Comparison of ENCODE assay signal across 1 cellular context in the genomic region with DNA sequence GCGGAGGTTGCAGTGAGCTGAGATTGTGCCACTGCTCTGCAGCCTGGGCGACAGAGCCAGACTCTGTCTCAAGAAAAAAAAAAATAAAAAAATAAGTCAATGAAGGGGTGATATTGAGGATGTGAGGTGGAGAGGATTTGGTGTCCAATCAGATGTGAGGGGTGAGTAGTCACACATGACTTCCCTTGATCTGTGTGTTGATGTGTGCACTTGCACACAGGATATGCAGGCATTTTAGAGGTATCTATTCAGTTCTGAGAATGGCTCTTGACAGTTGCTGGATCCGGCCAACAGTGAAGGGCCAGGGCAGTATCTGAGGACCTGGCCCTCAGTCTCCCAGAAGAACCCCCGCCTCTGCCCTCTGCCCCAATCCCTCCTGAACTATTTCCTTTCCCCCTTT.
TF ChIP-seq lines count a peak whose summit lies in the region.

No MANE protein-coding gene starts in this region.

TF ChIP-seq in H1, 55 proteins besides CTCF, POLR2A, EP300 and RAD21:
- TF ChIP-seq GABPA (IDR thresholded peaks at IDR 0.05; ENCODE audit: borderline replicate concordance, insufficient read depth, low read length) (no peak), NANOG (IDR thresholded peaks at IDR 0.05; ENCODE audit: insufficient read depth, low read depth, low read length, poor library complexity, severe bottlenecking) (no peak), EGR1 (IDR thresholded peaks at IDR 0.05; ENCODE audit: borderline replicate concordance, low read depth, low read length) (no peak), TAF7 (optimal IDR thresholded peaks at IDR 0.05; ENCODE audit: borderline replicate concordance, low read depth, low read length) (no peak), EZH2 (IDR thresholded peaks at IDR 0.05; ENCODE audit: low read depth, low read length, severe bottlenecking) (no peak), CHD2 (IDR thresholded peaks at IDR 0.05; ENCODE audit: low read length) (no peak), ZNF274 (IDR thresholded peaks at IDR 0.05; ENCODE audit: borderline replicate concordance, extremely low read depth, low read length) (no peak), FOSL1 (IDR thresholded peaks at IDR 0.05; ENCODE audit: insufficient read depth, low read depth, low read length) (no peak), KDM5A (IDR thresholded peaks at IDR 0.05; ENCODE audit: low read length) (no peak), GTF2F1 (IDR thresholded peaks at IDR 0.05; ENCODE audit: borderline replicate concordance, low read depth, low read length) (no peak), RXRA (IDR thresholded peaks at IDR 0.05; ENCODE audit: insufficient read depth, low read depth, low read length) (no peak), PHF8 (conservative IDR thresholded peaks at IDR 0.05; ENCODE audit: low read depth, low read length) (no peak), CEBPB (IDR thresholded peaks at IDR 0.05; ENCODE audit: low read depth, low read length) (no peak), SAP30 (IDR thresholded peaks at IDR 0.05; ENCODE audit: insufficient read depth, insufficient replicate concordance, low read length) (no peak), ASH2L (IDR thresholded peaks at IDR 0.05; ENCODE audit: low read length) (no peak), CREB1 (IDR thresholded peaks at IDR 0.05) (no peak), BRCA1 (IDR thresholded peaks at IDR 0.05; ENCODE audit: low read depth, low read length) (no peak), KDM4A (IDR thresholded peaks at IDR 0.05; ENCODE audit: low read depth, low read length, severe bottlenecking) (no peak)
- TF ChIP-seq, protein P1, sequence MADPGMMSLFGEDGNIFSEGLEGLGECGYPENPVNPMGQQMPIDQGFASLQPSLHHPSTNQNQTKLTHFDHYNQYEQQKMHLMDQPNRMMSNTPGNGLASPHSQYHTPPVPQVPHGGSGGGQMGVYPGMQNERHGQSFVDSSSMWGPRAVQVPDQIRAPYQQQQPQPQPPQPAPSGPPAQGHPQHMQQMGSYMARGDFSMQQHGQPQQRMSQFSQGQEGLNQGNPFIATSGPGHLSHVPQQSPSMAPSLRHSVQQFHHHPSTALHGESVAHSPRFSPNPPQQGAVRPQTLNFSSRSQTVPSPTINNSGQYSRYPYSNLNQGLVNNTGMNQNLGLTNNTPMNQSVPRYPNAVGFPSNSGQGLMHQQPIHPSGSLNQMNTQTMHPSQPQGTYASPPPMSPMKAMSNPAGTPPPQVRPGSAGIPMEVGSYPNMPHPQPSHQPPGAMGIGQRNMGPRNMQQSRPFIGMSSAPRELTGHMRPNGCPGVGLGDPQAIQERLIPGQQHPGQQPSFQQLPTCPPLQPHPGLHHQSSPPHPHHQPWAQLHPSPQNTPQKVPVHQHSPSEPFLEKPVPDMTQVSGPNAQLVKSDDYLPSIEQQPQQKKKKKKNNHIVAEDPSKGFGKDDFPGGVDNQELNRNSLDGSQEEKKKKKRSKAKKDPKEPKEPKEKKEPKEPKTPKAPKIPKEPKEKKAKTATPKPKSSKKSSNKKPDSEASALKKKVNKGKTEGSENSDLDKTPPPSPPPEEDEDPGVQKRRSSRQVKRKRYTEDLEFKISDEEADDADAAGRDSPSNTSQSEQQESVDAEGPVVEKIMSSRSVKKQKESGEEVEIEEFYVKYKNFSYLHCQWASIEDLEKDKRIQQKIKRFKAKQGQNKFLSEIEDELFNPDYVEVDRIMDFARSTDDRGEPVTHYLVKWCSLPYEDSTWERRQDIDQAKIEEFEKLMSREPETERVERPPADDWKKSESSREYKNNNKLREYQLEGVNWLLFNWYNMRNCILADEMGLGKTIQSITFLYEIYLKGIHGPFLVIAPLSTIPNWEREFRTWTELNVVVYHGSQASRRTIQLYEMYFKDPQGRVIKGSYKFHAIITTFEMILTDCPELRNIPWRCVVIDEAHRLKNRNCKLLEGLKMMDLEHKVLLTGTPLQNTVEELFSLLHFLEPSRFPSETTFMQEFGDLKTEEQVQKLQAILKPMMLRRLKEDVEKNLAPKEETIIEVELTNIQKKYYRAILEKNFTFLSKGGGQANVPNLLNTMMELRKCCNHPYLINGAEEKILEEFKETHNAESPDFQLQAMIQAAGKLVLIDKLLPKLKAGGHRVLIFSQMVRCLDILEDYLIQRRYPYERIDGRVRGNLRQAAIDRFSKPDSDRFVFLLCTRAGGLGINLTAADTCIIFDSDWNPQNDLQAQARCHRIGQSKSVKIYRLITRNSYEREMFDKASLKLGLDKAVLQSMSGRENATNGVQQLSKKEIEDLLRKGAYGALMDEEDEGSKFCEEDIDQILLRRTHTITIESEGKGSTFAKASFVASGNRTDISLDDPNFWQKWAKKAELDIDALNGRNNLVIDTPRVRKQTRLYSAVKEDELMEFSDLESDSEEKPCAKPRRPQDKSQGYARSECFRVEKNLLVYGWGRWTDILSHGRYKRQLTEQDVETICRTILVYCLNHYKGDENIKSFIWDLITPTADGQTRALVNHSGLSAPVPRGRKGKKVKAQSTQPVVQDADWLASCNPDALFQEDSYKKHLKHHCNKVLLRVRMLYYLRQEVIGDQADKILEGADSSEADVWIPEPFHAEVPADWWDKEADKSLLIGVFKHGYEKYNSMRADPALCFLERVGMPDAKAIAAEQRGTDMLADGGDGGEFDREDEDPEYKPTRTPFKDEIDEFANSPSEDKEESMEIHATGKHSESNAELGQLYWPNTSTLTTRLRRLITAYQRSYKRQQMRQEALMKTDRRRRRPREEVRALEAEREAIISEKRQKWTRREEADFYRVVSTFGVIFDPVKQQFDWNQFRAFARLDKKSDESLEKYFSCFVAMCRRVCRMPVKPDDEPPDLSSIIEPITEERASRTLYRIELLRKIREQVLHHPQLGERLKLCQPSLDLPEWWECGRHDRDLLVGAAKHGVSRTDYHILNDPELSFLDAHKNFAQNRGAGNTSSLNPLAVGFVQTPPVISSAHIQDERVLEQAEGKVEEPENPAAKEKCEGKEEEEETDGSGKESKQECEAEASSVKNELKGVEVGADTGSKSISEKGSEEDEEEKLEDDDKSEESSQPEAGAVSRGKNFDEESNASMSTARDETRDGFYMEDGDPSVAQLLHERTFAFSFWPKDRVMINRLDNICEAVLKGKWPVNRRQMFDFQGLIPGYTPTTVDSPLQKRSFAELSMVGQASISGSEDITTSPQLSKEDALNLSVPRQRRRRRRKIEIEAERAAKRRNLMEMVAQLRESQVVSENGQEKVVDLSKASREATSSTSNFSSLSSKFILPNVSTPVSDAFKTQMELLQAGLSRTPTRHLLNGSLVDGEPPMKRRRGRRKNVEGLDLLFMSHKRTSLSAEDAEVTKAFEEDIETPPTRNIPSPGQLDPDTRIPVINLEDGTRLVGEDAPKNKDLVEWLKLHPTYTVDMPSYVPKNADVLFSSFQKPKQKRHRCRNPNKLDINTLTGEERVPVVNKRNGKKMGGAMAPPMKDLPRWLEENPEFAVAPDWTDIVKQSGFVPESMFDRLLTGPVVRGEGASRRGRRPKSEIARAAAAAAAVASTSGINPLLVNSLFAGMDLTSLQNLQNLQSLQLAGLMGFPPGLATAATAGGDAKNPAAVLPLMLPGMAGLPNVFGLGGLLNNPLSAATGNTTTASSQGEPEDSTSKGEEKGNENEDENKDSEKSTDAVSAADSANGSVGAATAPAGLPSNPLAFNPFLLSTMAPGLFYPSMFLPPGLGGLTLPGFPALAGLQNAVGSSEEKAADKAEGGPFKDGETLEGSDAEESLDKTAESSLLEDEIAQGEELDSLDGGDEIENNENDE (IDR thresholded peaks at IDR 0.05; ENCODE audit: insufficient replicate concordance, low read length): no peak
- TF ChIP-seq, protein P2, sequence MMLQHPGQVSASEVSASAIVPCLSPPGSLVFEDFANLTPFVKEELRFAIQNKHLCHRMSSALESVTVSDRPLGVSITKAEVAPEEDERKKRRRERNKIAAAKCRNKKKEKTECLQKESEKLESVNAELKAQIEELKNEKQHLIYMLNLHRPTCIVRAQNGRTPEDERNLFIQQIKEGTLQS (IDR thresholded peaks at IDR 0.05; ENCODE audit: insufficient read depth, low read depth, low read length): no peak
